In the genomic region with DNA sequence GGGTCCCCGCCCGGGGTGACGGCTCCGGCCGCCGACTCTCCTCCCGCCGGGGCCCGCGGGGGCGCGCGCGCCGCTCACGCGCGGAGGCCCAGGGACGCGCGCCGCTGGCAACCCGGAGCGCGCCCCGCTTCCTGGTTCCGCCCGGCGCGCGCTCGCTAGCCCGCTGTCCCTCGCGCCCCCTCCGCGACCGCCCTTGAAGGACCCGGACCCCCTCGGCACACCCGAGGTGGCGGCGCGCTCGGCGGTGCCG, we compare ENCODE assay signal across 1 cellular context.
TF ChIP-seq lines count a peak whose summit lies in the region.

Gene STAT5B (minus strand): TSS at position 33 of the 250 bp plus-strand sequence. CDS start 44,264 bp downstream, outside the sequence.

TF ChIP-seq in GM12878, 131 proteins besides CTCF, POLR2A, EP300 and RAD21 (continued from another document):
- TF ChIP-seq NFYA (IDR thresholded peaks at IDR 0.05; ENCODE audit: borderline replicate concordance, low read depth, low read length) (no peak), ZNF24 (IDR thresholded peaks at IDR 0.05) (no peak), CEBPB (IDR thresholded peaks at IDR 0.05; ENCODE audit: borderline replicate concordance in 1 of 2, low read depth in 2 of 2, low read length in 2 of 2) (no peak), ZNF274 (IDR thresholded peaks at IDR 0.05; ENCODE audit: insufficient read depth, insufficient read length) (no peak), ZNF217 (IDR thresholded peaks at IDR 0.05) (0 out of 2 replicates have a peak, but pooled peaks have one; percentile 15), GATAD2B (conservative IDR thresholded peaks at IDR 0.05; ENCODE audit: low read depth) (0 out of 2 replicates have a peak, but pooled peaks have one; percentile 88), ZSCAN29 (IDR thresholded peaks at IDR 0.05) (no peak), ZBTB40 (IDR thresholded peaks at IDR 0.05; ENCODE audit: borderline replicate concordance) (no peak), ZNF592 (IDR thresholded peaks at IDR 0.05) (no peak), ZBED1 (IDR thresholded peaks at IDR 0.05; ENCODE audit: borderline replicate concordance) (no peak), JUND (IDR thresholded peaks at IDR 0.05; ENCODE audit: low read depth, low read length) (no peak), STAT3 (IDR thresholded peaks at IDR 0.05; ENCODE audit: low read depth, low read length) (no peak), CHD2 (IDR thresholded peaks at IDR 0.05; ENCODE audit: borderline replicate concordance, low read depth, low read length) (no peak), CBX5 (IDR thresholded peaks at IDR 0.05; ENCODE audit: low read depth) (no peak), RELA (IDR thresholded peaks at IDR 0.05; ENCODE audit: borderline replicate concordance, partially characterized antibody) (no peak), EED (IDR thresholded peaks at IDR 0.05; ENCODE audit: low read depth) (no peak), BHLHE40 (IDR thresholded peaks at IDR 0.05; ENCODE audit: borderline replicate concordance in 1 of 2, low read depth in 2 of 2, low read length in 1 of 2) (peak in 1 of 2 experiments; percentile 71; a peak in 2 of 4 replicates), MYB (IDR thresholded peaks at IDR 0.05; ENCODE audit: borderline replicate concordance, low read depth, low read length) (no peak), SMARCA5 (IDR thresholded peaks at IDR 0.05) (no peak), TARDBP (IDR thresholded peaks at IDR 0.05; ENCODE audit: borderline replicate concordance) (no peak), POLR2AphosphoS2 (IDR thresholded peaks at IDR 0.05; ENCODE audit: low read depth, low read length) (peak; percentile 69; the same call in 1 of the 2 replicates), CREM (IDR thresholded peaks at IDR 0.05; ENCODE audit: low read depth) (no peak), NR2F1 (conservative IDR thresholded peaks at IDR 0.05) (0 out of 2 replicates have a peak, but pooled peaks have one; percentile 15), ZZZ3 (IDR thresholded peaks at IDR 0.05; ENCODE audit: control insufficient read depth, insufficient read length, low read depth) (no peak), USF2 (IDR thresholded peaks at IDR 0.05; ENCODE audit: borderline replicate concordance, low read depth, low read length) (no peak), BACH1 (IDR thresholded peaks at IDR 0.05; ENCODE audit: borderline replicate concordance) (0 out of 2 replicates have a peak, but pooled peaks have one; percentile 79), EGR1 (IDR thresholded peaks at IDR 0.05; ENCODE audit: borderline replicate concordance in 1 of 2, low read depth in 2 of 2, low read length in 2 of 2) (peak in 1 of 2 experiments; percentile 51; a peak in 1 of 3 replicates), SUPT20H (IDR thresholded peaks at IDR 0.05; ENCODE audit: borderline replicate concordance, control insufficient read depth, low read depth, low read length) (no peak), TAF1 (IDR thresholded peaks at IDR 0.05; ENCODE audit: borderline replicate concordance, low read depth, low read length) (peak; percentile 60; the same call in 1 of the 2 replicates), BCLAF1 (IDR thresholded peaks at IDR 0.05) (no peak), SKIL (IDR thresholded peaks at IDR 0.05; ENCODE audit: low read depth, poor library complexity, severe bottlenecking) (no peak), RB1 (IDR thresholded peaks at IDR 0.05; ENCODE audit: borderline replicate concordance) (no peak), TBL1XR1 (IDR thresholded peaks at IDR 0.05; ENCODE audit: low read depth, low read length) (no peak)
- TF ChIP-seq, protein P1, sequence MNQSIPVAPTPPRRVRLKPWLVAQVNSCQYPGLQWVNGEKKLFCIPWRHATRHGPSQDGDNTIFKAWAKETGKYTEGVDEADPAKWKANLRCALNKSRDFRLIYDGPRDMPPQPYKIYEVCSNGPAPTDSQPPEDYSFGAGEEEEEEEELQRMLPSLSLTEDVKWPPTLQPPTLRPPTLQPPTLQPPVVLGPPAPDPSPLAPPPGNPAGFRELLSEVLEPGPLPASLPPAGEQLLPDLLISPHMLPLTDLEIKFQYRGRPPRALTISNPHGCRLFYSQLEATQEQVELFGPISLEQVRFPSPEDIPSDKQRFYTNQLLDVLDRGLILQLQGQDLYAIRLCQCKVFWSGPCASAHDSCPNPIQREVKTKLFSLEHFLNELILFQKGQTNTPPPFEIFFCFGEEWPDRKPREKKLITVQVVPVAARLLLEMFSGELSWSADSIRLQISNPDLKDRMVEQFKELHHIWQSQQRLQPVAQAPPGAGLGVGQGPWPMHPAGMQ (IDR thresholded peaks at IDR 0.05; ENCODE audit: borderline replicate concordance) = no peak
- TF ChIP-seq, protein P2, sequence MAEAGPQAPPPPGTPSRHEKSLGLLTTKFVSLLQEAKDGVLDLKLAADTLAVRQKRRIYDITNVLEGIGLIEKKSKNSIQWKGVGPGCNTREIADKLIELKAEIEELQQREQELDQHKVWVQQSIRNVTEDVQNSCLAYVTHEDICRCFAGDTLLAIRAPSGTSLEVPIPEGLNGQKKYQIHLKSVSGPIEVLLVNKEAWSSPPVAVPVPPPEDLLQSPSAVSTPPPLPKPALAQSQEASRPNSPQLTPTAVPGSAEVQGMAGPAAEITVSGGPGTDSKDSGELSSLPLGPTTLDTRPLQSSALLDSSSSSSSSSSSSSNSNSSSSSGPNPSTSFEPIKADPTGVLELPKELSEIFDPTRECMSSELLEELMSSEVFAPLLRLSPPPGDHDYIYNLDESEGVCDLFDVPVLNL (IDR thresholded peaks at IDR 0.05; ENCODE audit: low read depth, low read length) = no peak
- TF ChIP-seq, protein P3, sequence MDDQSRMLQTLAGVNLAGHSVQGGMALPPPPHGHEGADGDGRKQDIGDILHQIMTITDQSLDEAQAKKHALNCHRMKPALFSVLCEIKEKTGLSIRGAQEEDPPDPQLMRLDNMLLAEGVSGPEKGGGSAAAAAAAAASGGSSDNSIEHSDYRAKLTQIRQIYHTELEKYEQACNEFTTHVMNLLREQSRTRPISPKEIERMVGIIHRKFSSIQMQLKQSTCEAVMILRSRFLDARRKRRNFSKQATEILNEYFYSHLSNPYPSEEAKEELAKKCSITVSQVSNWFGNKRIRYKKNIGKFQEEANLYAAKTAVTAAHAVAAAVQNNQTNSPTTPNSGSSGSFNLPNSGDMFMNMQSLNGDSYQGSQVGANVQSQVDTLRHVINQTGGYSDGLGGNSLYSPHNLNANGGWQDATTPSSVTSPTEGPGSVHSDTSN (IDR thresholded peaks at IDR 0.05; ENCODE audit: insufficient replicate concordance, low read depth, low read length) = no peak
